In genomic region chr7:2922271-2922691, GRCh38 we compare ENCODE assay signal across 16 cellular contexts.
DNase-seq lines count a peak whose midpoint lies in the region; ATAC-seq and TF ChIP-seq lines count a peak whose summit lies in the region.
"Had no signal": no experiment of that assay in that cellular context is flagged by ENCODE, and none has a peak within 500 bp of the region (broad histone marks: within the 10 kb centered on the region; RNA-seq: fewer than 3 reads in every experiment).

No MANE protein-coding gene starts in this region.

- ATAC-seq in Right ventricle myocardium superior (ENCODE audit: poor library complexity) (no peak), heart right ventricle (no peak)
- no peak for ATAC-seq in effector memory CD8-positive, alpha-beta T cell (replicated peaks)
- no peak for ATAC-seq in stimulated activated naive B cell treated with anti-CD40 and anti-IgM and Interleukin-4, amounts not matched to agents 10 μg/mL and 1 μg/mL and 100 μg/mL, for 72 hours (replicated peaks)

- no peaks in the 10 kb centered on the region for H3K27me3 Mint-ChIP-seq in effector memory CD8-positive, alpha-beta T cell
- H3K27me3 Mint-ChIP-seq in neural progenitor cell (ENCODE audit: insufficient read depth, low read depth), result peaks cover 10% of the 10 kb centered on the region
- no peaks in the 10 kb centered on the region for H3K27me3 Mint-ChIP-seq in stimulated activated naive B cell treated with anti-CD40 and anti-IgM and Interleukin-4, amounts not matched to agents 10 μg/mL and 1 μg/mL and 100 μg/mL, for 72 hours
- H3K27me3 Mint-ChIP-seq: CD4-positive, CD25-positive, alpha-beta regulatory T cell; IgD-negative memory B cell had no signal

- WGBS in heart right ventricle, 2 donors, result 83 to 87% methylated on average over 20 of the region's 20 CpGs

- no peak overlapping the region for H3K4me3 Mint-ChIP-seq in effector memory CD8-positive, alpha-beta T cell
- no peak overlapping the region for H3K4me3 Mint-ChIP-seq in neural progenitor cell
- no peak overlapping the region for H3K4me3 Mint-ChIP-seq in stimulated activated naive B cell treated with anti-CD40 and anti-IgM and Interleukin-4, amounts not matched to agents 10 μg/mL and 1 μg/mL and 100 μg/mL, for 72 hours
- H3K4me3 Mint-ChIP-seq: CD4-positive, CD25-positive, alpha-beta regulatory T cell; IgD-negative memory B cell had no signal

- no peaks in the 10 kb centered on the region for H3K79me2 ChIP-seq in neural progenitor cell (ENCODE audit: low read depth)

- H3K9ac ChIP-seq in neural progenitor cell, result no peak overlapping the region
- H3K9ac ChIP-seq: BLaER1 had no signal

- TF ChIP-seq CTCF in heart right ventricle (IDR thresholded peaks at IDR 0.05) (no peak), neural progenitor cell (IDR thresholded peaks at IDR 0.05) (no peak)

- no peaks in the 10 kb centered on the region for H3K4me1 Mint-ChIP-seq in effector memory CD8-positive, alpha-beta T cell (ENCODE audit: low read depth in 2 of 2)
- peaks cover 22% of the 10 kb centered on the region for H3K4me1 Mint-ChIP-seq in neural progenitor cell
- peaks cover 0 to 9% of the 10 kb centered on the region in 2 donors for H3K4me1 Mint-ChIP-seq in stimulated activated naive B cell treated with anti-CD40 and anti-IgM and Interleukin-4, amounts not matched to agents 10 μg/mL and 1 μg/mL and 100 μg/mL, for 72 hours
- H3K4me1 Mint-ChIP-seq: IgD-negative memory B cell had no signal

- H3K27ac Mint-ChIP-seq in effector memory CD8-positive, alpha-beta T cell, result peak overlapping the region; percentile 49 to 58
- peak overlapping the region; percentile 96 for H3K27ac Mint-ChIP-seq in neural progenitor cell
- H3K27ac Mint-ChIP-seq in stimulated activated naive B cell treated with anti-CD40 and anti-IgM and Interleukin-4, amounts not matched to agents 10 μg/mL and 1 μg/mL and 100 μg/mL, for 72 hours, result peak overlapping the region; percentile 75
- H3K27ac Mint-ChIP-seq: IgD-negative memory B cell had no signal

- no peak overlapping the region for H3K27ac ChIP-seq in heart right ventricle
- H3K27ac ChIP-seq in neural progenitor cell, result no peak overlapping the region
- H3K27ac ChIP-seq: BLaER1, HL-60 had no signal

- intact Hi-C loops in Right ventricle myocardium superior (cut with DNase I), result no loop called here
- intact Hi-C loops in heart right ventricle (cut with DNase I), result no loop called here

- DNase-seq in Right ventricle myocardium superior (peak; percentile 39), heart right ventricle (no peak), neural progenitor cell (ENCODE audit: low spot score) (no peak), DMS153 (lab: John Stamatoyannopoulos, UW) (no peak), NCI-H146 (lab: John Stamatoyannopoulos, UW) (no peak), CD1c-positive myeloid dendritic cell (ENCODE audit: extremely low spot score) (no peak)
- DNase-seq in effector memory CD8-positive, alpha-beta T cell, result no peak
- DNase-seq in stimulated activated naive B cell treated with anti-CD40 and anti-IgM and Interleukin-4, amounts not matched to agents 10 μg/mL and 1 μg/mL and 100 μg/mL, for 72 hours, result no peak
- DNase-seq: AML-193; Calu3; CD4-positive, CD25-positive, alpha-beta regulatory T cell; DMS79 treated with DMSO at 0.1 percent for 48 hours; EL had no signal

- H3K9me3 ChIP-seq in heart right ventricle (peaks cover 0 to 4% (median 0%) of the 10 kb centered on the region in 11 donors), neural progenitor cell (ENCODE audit: low read depth) (no peaks in the 10 kb centered on the region)
- H3K9me3 ChIP-seq: BLaER1 had no signal

- H3K4me1 ChIP-seq in heart right ventricle, result peaks cover 0 to 12% (median 0%) of the 10 kb centered on the region in 9 donors
- peaks cover 8% of the 10 kb centered on the region for H3K4me1 ChIP-seq in neural progenitor cell
- H3K4me1 ChIP-seq: BLaER1 had no signal

- H2AFZ ChIP-seq in neural progenitor cell (replicated peaks), result peak overlapping the region; percentile 91

- no peak overlapping the region for H3K4me2 ChIP-seq in neural progenitor cell
- H3K4me2 ChIP-seq: BLaER1 had no signal

- H3K9me3 Mint-ChIP-seq in effector memory CD8-positive, alpha-beta T cell, result no peaks in the 10 kb centered on the region
- H3K9me3 Mint-ChIP-seq in neural progenitor cell, result no peaks in the 10 kb centered on the region
- peaks cover 0 to 6% of the 10 kb centered on the region in 2 donors for H3K9me3 Mint-ChIP-seq in stimulated activated naive B cell treated with anti-CD40 and anti-IgM and Interleukin-4, amounts not matched to agents 10 μg/mL and 1 μg/mL and 100 μg/mL, for 72 hours

- H3K36me3 ChIP-seq in heart right ventricle, result no peaks in the 10 kb centered on the region
- no peaks in the 10 kb centered on the region for H3K36me3 ChIP-seq in neural progenitor cell

- peaks cover 3% of the 10 kb centered on the region for H3F3A ChIP-seq in neural progenitor cell (ENCODE audit: low read depth)

- peaks cover 0 to 48% (median 15%) of the 10 kb centered on the region in 7 donors for H3K27me3 ChIP-seq in heart right ventricle
- H3K27me3 ChIP-seq in neural progenitor cell, result no peaks in the 10 kb centered on the region
- H3K27me3 ChIP-seq: BLaER1 had no signal

- H3K4me3 ChIP-seq in heart right ventricle (no peak overlapping the region), neural progenitor cell (no peak overlapping the region)
- H3K4me3 ChIP-seq: BLaER1 had no signal

- no peaks in the 10 kb centered on the region for H4K20me1 ChIP-seq in neural progenitor cell (ENCODE audit: low read depth)
- H4K20me1 ChIP-seq: BLaER1 had no signal

- H3K36me3 Mint-ChIP-seq in effector memory CD8-positive, alpha-beta T cell (ENCODE audit: insufficient read depth), result peaks cover 74% of the 10 kb centered on the region
- H3K36me3 Mint-ChIP-seq in neural progenitor cell, result no peaks in the 10 kb centered on the region
- H3K36me3 Mint-ChIP-seq in stimulated activated naive B cell treated with anti-CD40 and anti-IgM and Interleukin-4, amounts not matched to agents 10 μg/mL and 1 μg/mL and 100 μg/mL, for 72 hours, result peaks cover 72 to 80% of the 10 kb centered on the region in 2 donors
